ENCODE assay signal across 8 cellular contexts in genomic region chr4:86496094-86497060, GRCh38.
DNase-seq lines count a peak whose midpoint lies in the region; ATAC-seq, FAIRE-seq and TF ChIP-seq lines count a peak whose summit lies in the region.

No MANE protein-coding gene starts in this region.

- TF ChIP-seq POLR2A in esophagus squamous epithelium (IDR thresholded peaks at IDR 0.05): no peak

- peak overlapping the region; percentile 78 for H2AFZ ChIP-seq in Karpas-422 (ENCODE audit: low read length)

- H3K4me1 ChIP-seq in heart right ventricle: peaks cover 0 to 14% (median 6%) of the 10 kb centered on the region in 9 donors
- peaks cover 5% of the 10 kb centered on the region; the same call in 1 of the 2 replicates for H3K4me1 ChIP-seq in Karpas-422 (ENCODE audit: low read length)
- H3K4me1 ChIP-seq in esophagus squamous epithelium: peaks cover 8 to 52% (median 12%) of the 10 kb centered on the region in 3 donors
- H3K4me1 ChIP-seq in pancreas: no peaks in the 10 kb centered on the region

- FAIRE-seq in pancreas (lab: Jason Lieb, UNC): peak; percentile 90

- H3K9me3 ChIP-seq in heart right ventricle (no peaks in the 10 kb centered on the region), Karpas-422 (ENCODE audit: low read length) (no peaks in the 10 kb centered on the region), esophagus squamous epithelium (no peaks in the 10 kb centered on the region), pancreas (no peaks in the 10 kb centered on the region)

- no peaks in the 10 kb centered on the region for H3K36me3 ChIP-seq in heart right ventricle
- H3K36me3 ChIP-seq in Karpas-422 (ENCODE audit: insufficient read depth, low read length): no peaks in the 10 kb centered on the region
- no peaks in the 10 kb centered on the region for H3K36me3 ChIP-seq in esophagus squamous epithelium
- H3K36me3 ChIP-seq in pancreas: no peaks in the 10 kb centered on the region

- H3K4me3 ChIP-seq in heart right ventricle: no peak overlapping the region
- H3K4me3 ChIP-seq in Karpas-422 (ENCODE audit: low read length): no peak overlapping the region
- H3K4me3 ChIP-seq in esophagus squamous epithelium: no peak overlapping the region
- H3K4me3 ChIP-seq in pancreas: no peak overlapping the region

- DNase-seq in heart right ventricle (peak in 1 of 2 donors; percentile 11), cardiac septum (ENCODE audit: low spot score) (no peak), Karpas-422 (peak; percentile 79), UCSD-AML1 (lab: John Stamatoyannopoulos, UW; ENCODE audit: unreplicated experiment) (peak; percentile 11), esophagus squamous epithelium (lab: John Stamatoyannopoulos, UW) (no peak), pancreas (peak in 2 of 6 donors; percentile 15 to 41), NCI-H774 (lab: John Stamatoyannopoulos, UW) (no peak)

- H3K79me2 ChIP-seq in Karpas-422 (ENCODE audit: low read length): no peaks in the 10 kb centered on the region

- no peaks in the 10 kb centered on the region for H4K20me1 ChIP-seq in Karpas-422 (ENCODE audit: insufficient read depth, low read depth, low read length)

- ATAC-seq in heart right ventricle: no peak
- peak; percentile 60 to 68 (median 62) for ATAC-seq in pancreas
- no peak for ATAC-seq in HG02840 (IDR thresholded peaks at IDR 0.05; ENCODE audit: low FRiP score, unreplicated experiment)

- WGBS in heart right ventricle, 2 donors: 38 to 48% methylated on average over 5 of the region's 5 CpGs
- 22 to 30% methylated on average over 5 of the region's 5 CpGs for WGBS in esophagus squamous epithelium, 2 donors
- WGBS in pancreas, 2 donors: 14 to 23% methylated on average over 5 of the region's 5 CpGs

- intact Hi-C loops in heart right ventricle (cut with DNase I): loop anchor here in 8 of 10 donors (1.0 to 10.0 kb wide), 6 partner anchors 288 to 738 kb away; no protein-coding TSS in a partner anchor
- intact Hi-C loops in cardiac septum (cut with DNase I): loop anchor here (1.0 kb wide), 1 partner anchor 399 kb away; no protein-coding TSS in a partner anchor
- intact Hi-C loops in esophagus squamous epithelium (cut with DNase I): loop anchor here (5.0 kb wide), 1 partner anchor 401 kb away; no protein-coding TSS in a partner anchor
- intact Hi-C loops in pancreas (cut with DNase I): loop anchor here in 2 of 3 donors (5.0 to 10.0 kb wide), 2 partner anchors 398 to 401 kb away; partner anchors contain the start of gene C4orf36 (in 1 of the 2)

- H3K27ac ChIP-seq in heart right ventricle (no peak overlapping the region), Karpas-422 (ENCODE audit: low read length) (no peak overlapping the region), esophagus squamous epithelium (peak overlapping the region in 2 of 4 donors; percentile 17 to 35), pancreas (peak overlapping the region in 2 of 4 donors; percentile 25 to 27)

- no peak overlapping the region for H3K9ac ChIP-seq in Karpas-422 (ENCODE audit: low read length)

- no peaks in the 10 kb centered on the region for H3K9me2 ChIP-seq in Karpas-422 (replicated peaks; ENCODE audit: insufficient read depth, low read length)

- H3K27me3 ChIP-seq in heart right ventricle (peaks cover 0 to 2% (median 0%) of the 10 kb centered on the region in 7 donors), Karpas-422 (ENCODE audit: low read length) (no peaks in the 10 kb centered on the region), esophagus squamous epithelium (no peaks in the 10 kb centered on the region), pancreas (no peaks in the 10 kb centered on the region)

- H3K4me2 ChIP-seq in Karpas-422 (ENCODE audit: low read depth, low read length, poor library complexity, severe bottlenecking): no peak overlapping the region

- TF ChIP-seq CTCF in heart right ventricle (IDR thresholded peaks at IDR 0.05) (peak; percentile 73 to 95 (median 87)), esophagus squamous epithelium (IDR thresholded peaks at IDR 0.05) (peak; percentile 53 to 88 (median 84)), pancreas (IDR thresholded peaks at IDR 0.05) (peak; percentile 49 to 86 (median 77))

Comparison
In these comparisons a context has a peak if more than half of its experiments do, and no peak if none do; other contexts are left out.
1. ATAC-seq: peak in pancreas (4 of 4); none in heart right ventricle (0 of 8) and HG02840 (single experiment).
2. DNase-seq: peak in Karpas-422 (single experiment) and UCSD-AML1 (single experiment); none in cardiac septum (single experiment), esophagus squamous epithelium (single experiment) and NCI-H774 (single experiment).
3. Peak in every context shown above with its lines, with median percentiles within 50 percentile points of each other: CTCF ChIP-seq.